ENCODE assay signal across 20 cellular contexts in genomic region chr5:114407783-114408182, GRCh38. TPM values are rescaled to one million over a fixed set of nuclear protein-coding genes. Genes with fewer than 3 reads are reported as not detected.
DNase-seq lines count a peak whose midpoint lies in the region; ATAC-seq, FAIRE-seq and TF ChIP-seq lines count a peak whose summit lies in the region.
"Had no signal": no experiment of that assay in that cellular context is flagged by ENCODE, and none has a peak within 500 bp of the region (broad histone marks: within the 10 kb centered on the region; RNA-seq: fewer than 3 reads in every experiment).

No MANE protein-coding gene starts in this region.

- no peaks in the 10 kb centered on the region for H3K36me3 ChIP-seq in GM12878 (ENCODE audit: control insufficient read depth in 2 of 2, insufficient read depth in 2 of 2, low read length in 1 of 2)

- RAD21 ChIA-PET in GM12878 (lab: Charles Lee; ENCODE audit: unreplicated experiment), result interaction anchor here (0.6 to 1.6 kb wide), 2 partner anchors 39 to 41 kb away, joined by 4 read pairs; no protein-coding TSS in a partner anchor

- POLR2A ChIA-PET in GM12878 (lab: Charles Lee), result interaction anchor here (0.6 kb wide), 1 partner anchor 37 kb away, joined by 3 read pairs; no protein-coding TSS in a partner anchor

- BruUV-seq in GM12878 (replicated peaks; lab: Mats Ljungman, UMichigan), result no TSS peak

- SMC1A ChIA-PET in GM12878 (lab: Charles Lee; ENCODE audit: uncharacterized antibody, unreplicated experiment), result interaction anchor here (0.7 to 3.4 kb wide), 10 partner anchors 11 to 42 kb away, joined by 3 to 18 read pairs (median 4); no protein-coding TSS in a partner anchor

- H3K4me1 ChIP-seq in GM12878 (ENCODE audit: control insufficient read depth, insufficient read depth, low read length), result no peaks in the 10 kb centered on the region

- no peak overlapping the region for H3K27ac ChIP-seq in GM12878 (ENCODE audit: control insufficient read depth, insufficient read depth)

- H3K9me3 ChIP-seq in GM12878 (replicated peaks; ENCODE audit: control insufficient read depth, insufficient read depth, low read length), result no peaks in the 10 kb centered on the region

- no peak for TF ChIP-seq EP300 in GM12878 (IDR thresholded peaks at IDR 0.05; ENCODE audit: borderline replicate concordance in 1 of 2, control insufficient read depth in 1 of 2, low read depth in 2 of 2, low read length in 2 of 2)

- no peaks in the 10 kb centered on the region for H3K27me3 ChIP-seq in GM12878 (replicated peaks in 1 of 2; ENCODE audit: control insufficient read depth in 2 of 2, insufficient read depth in 2 of 2, low read length in 1 of 2)

- CTCF ChIA-PET in GM12878 (lab: Yijun Ruan, JAX), result interaction anchor here (0.6 to 1.5 kb wide), 2 partner anchors 12 to 20 kb away, joined by 3 to 4 read pairs; no protein-coding TSS in a partner anchor

- H4K20me1 ChIP-seq in GM12878 (ENCODE audit: control insufficient read depth, insufficient read depth), result no peaks in the 10 kb centered on the region

- intact Hi-C loops in GM12878 (cut with micrococcal nuclease; ENCODE audit: unreplicated experiment), result loop anchor here (2.0 kb wide), 1 partner anchor 15 kb away; no protein-coding TSS in a partner anchor

- TF ChIP-seq POLR2A in GM12878 (IDR thresholded peaks at IDR 0.05; ENCODE audit: low read depth, low read length), result no peak

- DNase-seq in GM12865 (ENCODE audit: low read depth) (peak; percentile 5), NOMO-1 treated with dmso at 0.1 percent for 144 hours (lab: John Stamatoyannopoulos, UW; ENCODE audit: unreplicated experiment) (peak; percentile 91), GM12878 (ENCODE audit: low read depth, low spot score) (peak; percentile 34), NCI-H1436 treated with DMSO at 0.1 percent for 48 hours (lab: John Stamatoyannopoulos, UW) (no peak), glomerular visceral epithelial cell (ENCODE audit: extremely low spot score) (no peak), putamen (ENCODE audit: low spot score) (no peak)
- DNase-seq in Jurkat, Clone E6-1 (ENCODE audit: low read depth, low spot score), result peak; percentile 66
- DNase-seq: DMS 273 treated with DMSO at 0.1 percent for 48 hours, GF-D8, Karpas-422, NCI-H1436, NCI-H2081 treated with DMSO at 0.1 percent for 48 hours, NCI-H510A, OCI-M1, SHP77 treated with DMSO at 0.1 percent for 48 hours, SW 1271 had no signal

- in situ Hi-C loops in GM12878 (cut with MboI), result loop anchor here (25.0 kb wide), 1 partner anchor 1420 kb away; the partner anchor contains the start of gene DCP2

- ATAC-seq in GM12878, result peak; percentile 60
- ATAC-seq in HG03460 (IDR thresholded peaks at IDR 0.05; ENCODE audit: unreplicated experiment), result no peak

- TF ChIP-seq CTCF in GM12865 (IDR thresholded peaks at IDR 0.05; ENCODE audit: insufficient read depth, low read depth, low read length, missing control alignments) (no peak), GM12878 (IDR thresholded peaks at IDR 0.05 in 2 of 3, conservative IDR thresholded peaks at IDR 0.05 in 1 of 3; ENCODE audit: control insufficient read depth in 2 of 3, extremely low read depth in 1 of 3, insufficient read depth in 1 of 3, low read depth in 3 of 3, low read length in 3 of 3) (no peak)

- H3K4me3 ChIP-seq in GM12865 (ENCODE audit: low read depth, low read length) (no peak overlapping the region), GM12878 (no peak overlapping the region)
- no peak overlapping the region for H3K4me3 ChIP-seq in Jurkat, Clone E6-1 (ENCODE audit: low read length)

- WGBS in GM12878 (ENCODE audit: insufficient coverage, insufficient replicate concordance, low lambda C conversion rate, missing lambda C conversion rate), result 55% methylated on average over 3 of the region's 3 CpGs

- TF ChIP-seq RAD21 in GM12878 (IDR thresholded peaks at IDR 0.05; ENCODE audit: insufficient read depth, low read depth, low read length), result no peak

- FAIRE-seq in GM12878 (lab: Jason Lieb, UNC), result no peak

- no peaks in the 10 kb centered on the region for H3K79me2 ChIP-seq in GM12878 (ENCODE audit: control insufficient read depth, insufficient read depth, low read length)

- no peak overlapping the region for H2AFZ ChIP-seq in GM12878 (ENCODE audit: control insufficient read depth, low read depth, low read length)

- H3K9ac ChIP-seq in GM12878 (ENCODE audit: control insufficient read depth, insufficient read depth, low read length), result no peak overlapping the region

- H3K4me2 ChIP-seq in GM12878 (ENCODE audit: control insufficient read depth, insufficient read depth), result no peak overlapping the region

TF ChIP-seq in GM12878, 131 proteins besides CTCF, POLR2A, EP300 and RAD21:
- 0 out of 2 replicates have a peak, but pooled peaks have one; percentile 13 for TF ChIP-seq PAX5 (IDR thresholded peaks at IDR 0.05; ENCODE audit: borderline replicate concordance, low read depth, low read length)
- peak; percentile 12; the same call in 1 of the 2 replicates for TF ChIP-seq RUNX3 (IDR thresholded peaks at IDR 0.05; ENCODE audit: low read length)
- no peak for TF ChIP-seq BACH1 (IDR thresholded peaks at IDR 0.05; ENCODE audit: borderline replicate concordance)
- TF ChIP-seq WRNIP1 (IDR thresholded peaks at IDR 0.05; ENCODE audit: borderline replicate concordance, low read depth, low read length), result no peak

RNA-seq across cellular contexts. Expression of gene KCNN2, which starts 45.9 kb away (rescaled TPM):
- polyA plus RNA-seq in Jurkat, Clone E6-1 (2012; ENCODE audit: insufficient read depth, insufficient read length), result 2.3 TPM
- total RNA-seq in GM12878 (2013; cell fraction: nucleolus; rRNA removed), result 42.4 and 43.1 TPM in 2 replicates
- total RNA-seq in GM12878 (2014; rRNA removed) (0.71 and 0.79 TPM in 2 replicates), GM12878 (2014; rRNA removed; fragmentation: Illumina TruSeq; extraction: Trizol) (1.4 and 1.5 TPM in 2 replicates), GM12878 (2021) (0.80 and 0.93 TPM in 2 replicates)
- polyA plus RNA-seq in GM12878 (2011; ENCODE audit: low read depth), result not detected
- polyA plus RNA-seq in GM12878 (2011; rRNA removed) (3.5 and 3.6 TPM in 2 replicates), GM12878 (2014; fragmentation: Illumina TruSeq; extraction: Trizol) (0.93 and 1.2 TPM in 2 replicates), GM12878 (2014; fragmentation: Nextera tagmentation; extraction: Ambion mirVana) (under 1 TPM; 0.47 to 0.60 TPM), GM12878 (2014; rRNA removed) (1.1 TPM in 2 replicates), GM12878 (2016; fragmentation: Nextera tagmentation; extraction: Ambion mirVana) (under 1 TPM; 0.21 TPM)
- polyA plus RNA-seq in GM12878 (2011; cell fraction: cytosol; rRNA removed), result 2.5 and 3.0 TPM in 2 replicates
- 7.8 and 8.7 TPM in 2 replicates for polyA plus RNA-seq in GM12878 (2011; cell fraction: nucleus; rRNA removed)
- polyA plus RNA-seq in GM12878 (2012), result 0.18 TPM in 1 of 2 replicates, not detected in the other
- 8.5 and 9.4 TPM in 2 replicates for polyA minus RNA-seq in GM12878 (2011; rRNA and poly(A)+ RNA removed)
- 2.3 and 2.5 TPM in 2 replicates for polyA minus RNA-seq in GM12878 (2011; cell fraction: cytosol; rRNA and poly(A)+ RNA removed)
- 13.4 and 23.0 TPM in 2 replicates for polyA minus RNA-seq in GM12878 (2011; cell fraction: nucleus; rRNA and poly(A)+ RNA removed)
- total RNA-seq: RPMI7951; T-helper 2 cell treated with Interferon-gamma antibody and Interleukin-4, amounts not matched to agents 100 ng/mL and 5 ng/mL, for 36 hours had no signal
- polyA plus RNA-seq: CD14-positive monocyte had no signal

Comparison
In these comparisons a context has a peak if more than half of its experiments do, and no peak if none do; other contexts are left out.
1. DNase-seq: peak in GM12865 (single experiment), Jurkat, Clone E6-1 (single experiment), NOMO-1 treated with dmso at 0.1 percent for 144 hours (single experiment) and GM12878 (single experiment); none in NCI-H1436 treated with DMSO at 0.1 percent for 48 hours (single experiment), glomerular visceral epithelial cell (single experiment) and putamen (single experiment).